1 cellular context compared by ENCODE assay signal in genomic region chr17:14052886-14053615, GRCh38.
TF ChIP-seq lines count a peak whose summit lies in the region.

No MANE protein-coding gene starts in this region.

TF ChIP-seq in WTC11, 78 proteins besides CTCF, POLR2A, EP300 and RAD21 (continued from another document):
- no peak for TF ChIP-seq ZNF512 (CRISPR knock-in tag; IDR thresholded peaks at IDR 0.05; ENCODE audit: borderline replicate concordance)
- no peak for TF ChIP-seq ZNF396 (CRISPR knock-in tag; IDR thresholded peaks at IDR 0.05; ENCODE audit: borderline replicate concordance)
- no peak for TF ChIP-seq USF2 (CRISPR knock-in tag; IDR thresholded peaks at IDR 0.05)
- TF ChIP-seq FOXP4 (CRISPR knock-in tag; IDR thresholded peaks at IDR 0.05) = no peak
- no peak for TF ChIP-seq EMX1 (CRISPR knock-in tag; IDR thresholded peaks at IDR 0.05)
